Comparison of ENCODE assay signal across 8 cellular contexts in genomic region chr6:128520436-128521301, GRCh38. TPM values are rescaled to one million over a fixed set of nuclear protein-coding genes. Genes with fewer than 3 reads are reported as not detected.
DNase-seq lines count a peak whose midpoint lies in the region; ATAC-seq, FAIRE-seq and TF ChIP-seq lines count a peak whose summit lies in the region.

Gene PTPRK (minus strand): TSS chr6:128520599. CDS start chr6:128520358, 241 bp downstream.

- peak within 1 kb of the TSS; percentile 97 for H3K4me3 ChIP-seq in neuron (ENCODE audit: low read length)

- H3K9me3 Mint-ChIP-seq in Calu3 (ENCODE audit: low read depth, unreplicated experiment): no peaks in the 10 kb centered on the region
- no peaks in the 10 kb centered on the region for H3K9me3 Mint-ChIP-seq in activated naive CD4-positive, alpha-beta T cell treated with anti-CD3 and anti-CD28 coated beads for 36 hours

- FAIRE-seq in frontal cortex (lab: Jason Lieb, UNC): no peak

- H2AFZ ChIP-seq in neuron (ENCODE audit: low read depth, low read length): peak within 1 kb of the TSS; percentile 93

- peaks cover 42% of the 10 kb centered on the region for H3K4me1 ChIP-seq in neuron (ENCODE audit: insufficient read depth, low read length)

- CTCF ChIA-PET in Calu3 (lab: Charles Lee): interaction anchor here (0.8 to 1.9 kb wide), 7 partner anchors 15 to 665 kb away, joined by 3 to 10 read pairs (median 3); no protein-coding TSS in a partner anchor
- CTCF ChIA-PET in activated naive CD4-positive, alpha-beta T cell treated with anti-CD3 and anti-CD28 coated beads for 36 hours (lab: Charles Lee): interaction anchor here (1.1 to 1.4 kb wide), 6 partner anchors 76 to 783 kb away, joined by 3 to 10 read pairs (median 4); no protein-coding TSS in a partner anchor

- intact Hi-C loops in Calu3 (cut with micrococcal nuclease; ENCODE audit: unreplicated experiment): loop anchor here (2.0 to 5.0 kb wide), 2 partner anchors 137 to 210 kb away; no protein-coding TSS in a partner anchor
- intact Hi-C loops in activated naive CD4-positive, alpha-beta T cell treated with anti-CD3 and anti-CD28 coated beads for 36 hours (cut with micrococcal nuclease): loop anchor here (1.0 to 10.0 kb wide), 9 partner anchors 136 to 1254 kb away; partner anchors contain the start of gene RNF146

- peak; percentile 87 for ATAC-seq in GM19467 (IDR thresholded peaks at IDR 0.05; ENCODE audit: unreplicated experiment)

- no peaks in the 10 kb centered on the region for H3K9me3 ChIP-seq in neuron (ENCODE audit: low read length)

- BruUV-seq in Calu3 (replicated peaks; lab: Mats Ljungman, UMichigan): TSS peak; percentile 77

- H3K4me3 Mint-ChIP-seq in Calu3 (ENCODE audit: low read depth, unreplicated experiment): peak within 1 kb of the TSS; percentile 100
- peak within 1 kb of the TSS; percentile 91 for H3K4me3 Mint-ChIP-seq in activated naive CD4-positive, alpha-beta T cell treated with anti-CD3 and anti-CD28 coated beads for 36 hours

- peaks cover 16% of the 10 kb centered on the region for H3K4me1 Mint-ChIP-seq in Calu3 (ENCODE audit: low read depth, unreplicated experiment)
- H3K4me1 Mint-ChIP-seq in activated naive CD4-positive, alpha-beta T cell treated with anti-CD3 and anti-CD28 coated beads for 36 hours (ENCODE audit: low read depth): peaks cover 8% of the 10 kb centered on the region

- DNase-seq in Calu3: peak; percentile 96
- peak; percentile 76 for DNase-seq in HPDE6-E6E7 (ENCODE audit: extremely low spot score)
- DNase-seq in RPMI7951 (ENCODE audit: low read depth): peak; percentile 93
- peak; percentile 92 for DNase-seq in activated naive CD4-positive, alpha-beta T cell treated with anti-CD3 and anti-CD28 coated beads for 36 hours
- peak; percentile 83 to 88 for DNase-seq in frontal cortex (ENCODE audit: low spot score in 2 of 2)
- peak; percentile 86 for DNase-seq in stromal cell of bone marrow (ENCODE audit: low read depth)

- no peaks in the 10 kb centered on the region for H3K36me3 ChIP-seq in neuron (ENCODE audit: insufficient read depth, low read length)

- H3K36me3 Mint-ChIP-seq in Calu3 (ENCODE audit: insufficient read depth, unreplicated experiment): peaks cover 54% of the 10 kb centered on the region
- no peaks in the 10 kb centered on the region for H3K36me3 Mint-ChIP-seq in activated naive CD4-positive, alpha-beta T cell treated with anti-CD3 and anti-CD28 coated beads for 36 hours (ENCODE audit: low read depth)

- H3K27ac Mint-ChIP-seq in Calu3 (ENCODE audit: unreplicated experiment): peak within 1 kb of the TSS; percentile 88
- peak within 1 kb of the TSS; percentile 63 for H3K27ac Mint-ChIP-seq in activated naive CD4-positive, alpha-beta T cell treated with anti-CD3 and anti-CD28 coated beads for 36 hours

- no peaks in the 10 kb centered on the region for H3K27me3 ChIP-seq in neuron (ENCODE audit: insufficient read depth, low read length)

- peak; percentile 51 for TF ChIP-seq CTCF in Calu3 (IDR thresholded peaks at IDR 0.05; ENCODE audit: unreplicated experiment)

- H3K27me3 Mint-ChIP-seq in Calu3 (ENCODE audit: unreplicated experiment): no peaks in the 10 kb centered on the region
- peaks cover 34% of the 10 kb centered on the region for H3K27me3 Mint-ChIP-seq in activated naive CD4-positive, alpha-beta T cell treated with anti-CD3 and anti-CD28 coated beads for 36 hours (ENCODE audit: low read depth)

RNA-seq across cellular contexts. Expression of gene PTPRK, which starts in this region (rescaled TPM):
- total RNA-seq in Calu3 (2022) (201 and 265 TPM in 2 replicates), frontal cortex (179 TPM)
- total RNA-seq in RPMI7951 (2014; rRNA removed; shearing (Covaris generic)): 56.7 and 69.4 TPM in 2 replicates
- 1 to 10 TPM; 5.5 to 8.0 TPM for total RNA-seq in activated naive CD4-positive, alpha-beta T cell treated with anti-CD3 and anti-CD28 coated beads for 36 hours

Comparison
In these comparisons a context has a peak if more than half of its experiments do, and no peak if none do; other contexts are left out.
1. Peak in every context shown above with its lines: DNase-seq, ATAC-seq and H3K4me3 ChIP-seq.